ENCODE assay signal across 27 cellular contexts in genomic region chr12:68882251-68882964, GRCh38.
"Had no signal": no experiment of that assay in that cellular context is flagged by ENCODE, and none has a peak within 500 bp of the region (broad histone marks: within the 10 kb centered on the region; RNA-seq: fewer than 3 reads in every experiment).

No MANE protein-coding gene starts in this region.

- H3K27ac ChIP-seq: ascending aorta, cardiac muscle cell, coronary artery had no signal

- DNase-seq: activated CD4-positive, alpha-beta T cell treated with anti-CD3 and anti-CD28 coated beads, Interleukin-2, amount 10 ng/mL, durations not matched to agents 24 days and 14 days; activated CD4-positive, alpha-beta T cell treated with anti-CD3 and anti-CD28 coated beads, Interleukin-2, amount 50 U/mL, for 4 hours; activated CD4-positive, CD25-positive, alpha-beta regulatory T cell; activated CD8-positive, alpha-beta T cell treated with anti-CD3 and anti-CD28 coated beads for 36 hours; activated gamma-delta T cell; activated naive CD4-positive, alpha-beta T cell treated with Interleukin-2 at 50 U/mL for 16 hours; activated naive CD8-positive, alpha-beta T cell treated with anti-CD3 and anti-CD28 coated beads, Interleukin-2, amount 10 ng/mL, durations not matched to agents 7 days and 5 days; activated T-cell treated with anti-CD3 and anti-CD28 coated beads, Interleukin-2, amount 50 U/mL, for 24 hours; amygdala; Kasumi-1; MG63; NCI-H1092; NCI-H1436 treated with DMSO at 0.1 percent for 48 hours; NCI-H1694 treated with DMSO at 0.1 percent for 48 hours; NCI-H2029; NCI-H345; NCI-H524 treated with DMSO at 0.1 percent for 48 hours; NK-92 treated with Interleukin-12 subunit alpha and Interleukin-12 subunit beta, amount 100 ng/mL, for 24 hours; Right ventricle myocardium superior; SK-N-SH; SW 1271; T-helper 1 cell; T-helper 2 cell; T-helper 9 cell had no signal

- H3K4me1 ChIP-seq: ascending aorta had no signal

- H3K4me3 ChIP-seq: ascending aorta, cardiac muscle cell, coronary artery, MG63 had no signal

- H3K9ac ChIP-seq: SK-N-SH had no signal

- H3K9me3 ChIP-seq: ascending aorta, SK-N-SH had no signal

- H3K4me2 ChIP-seq: SK-N-SH had no signal

- H3K36me3 ChIP-seq: ascending aorta, cardiac muscle cell, MG63 had no signal

- H3K27me3 ChIP-seq: ascending aorta, cardiac muscle cell, MG63 had no signal

- ATAC-seq: activated CD8-positive, alpha-beta T cell treated with anti-CD3 and anti-CD28 coated beads for 36 hours had no signal
